ENCODE assay signal across 17 cellular contexts in the genomic region with DNA sequence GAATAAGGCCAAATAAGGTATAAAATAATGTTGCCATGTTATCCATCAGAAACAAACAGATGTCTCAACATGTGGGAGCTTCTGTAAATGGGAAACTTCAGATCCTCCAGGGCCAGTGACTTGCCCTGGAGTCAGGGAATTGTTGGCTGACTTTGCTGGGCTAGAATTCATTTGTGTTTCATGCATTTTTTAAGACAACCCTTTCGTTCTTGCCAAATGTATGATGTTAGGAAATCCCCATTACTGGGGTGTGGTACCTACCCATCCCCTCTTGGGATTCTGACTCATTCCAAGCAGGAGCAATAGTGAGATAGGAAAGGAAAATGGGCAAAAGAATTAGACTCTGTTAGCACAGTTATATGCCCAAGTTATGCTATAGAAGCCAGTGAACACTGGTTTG. TPM values are rescaled to one million over a fixed set of nuclear protein-coding genes. Genes with fewer than 3 reads are reported as not detected.
DNase-seq lines count a peak whose midpoint lies in the region; ATAC-seq and TF ChIP-seq lines count a peak whose summit lies in the region.
"Had no signal": no experiment of that assay in that cellular context is flagged by ENCODE, and none has a peak within 500 bp of the region (broad histone marks: within the 10 kb centered on the region; RNA-seq: fewer than 3 reads in every experiment).

No MANE protein-coding gene starts in this region.

- TF ChIP-seq POLR2A in thyroid gland (IDR thresholded peaks at IDR 0.05), result no peak

- H3K9me3 ChIP-seq in fibroblast of lung (ENCODE audit: control insufficient read depth, insufficient read depth, low read depth, low read length) (peaks cover 2% of the 10 kb centered on the region), thyroid gland (no peaks in the 10 kb centered on the region)

- H3K36me3 ChIP-seq in fibroblast of lung (ENCODE audit: control insufficient read depth, insufficient read depth, low read length) (peaks cover 7% of the 10 kb centered on the region), thyroid gland (no peaks in the 10 kb centered on the region)
- H3K36me3 ChIP-seq: cardiac muscle cell had no signal

- no peaks in the 10 kb centered on the region for H3K4me1 ChIP-seq in fibroblast of lung (ENCODE audit: control insufficient read depth, extremely low read depth, insufficient read depth, low read length)
- H3K4me1 ChIP-seq in thyroid gland, result no peaks in the 10 kb centered on the region
- H3K4me1 ChIP-seq: SJSA1, stomach had no signal

- no peak overlapping the region for H3K4me2 ChIP-seq in fibroblast of lung (ENCODE audit: extremely low read depth, insufficient read depth, low read length)
- H3K4me2 ChIP-seq: smooth muscle cell had no signal

- peak; percentile 72 for DNase-seq in AG09319 (ENCODE audit: extremely low read depth, low read depth)
- peak; percentile 82 for DNase-seq in NCI-H226
- peak; percentile 62 to 90 for DNase-seq in fibroblast of lung (ENCODE audit: low read depth in 2 of 2)
- DNase-seq in myocyte (ENCODE audit: low read depth), result peak; percentile 44
- no peak for DNase-seq in SHP77 (lab: John Stamatoyannopoulos, UW)
- DNase-seq in activated naive CD4-positive, alpha-beta T cell treated with anti-CD3 and anti-CD28 coated beads, Interleukin-2, amount 50 U/mL, for 16 hours, result no peak
- DNase-seq in thyroid gland, result no peak
- DNase-seq: activated gamma-delta T cell treated with Interleukin-2 at 50 U/mL for 16 hours, NCI-H2107, stomach had no signal

- ATAC-seq in GM21390 (IDR thresholded peaks at IDR 0.05; ENCODE audit: unreplicated experiment), result no peak

- no peak overlapping the region for H3K9ac ChIP-seq in fibroblast of lung (ENCODE audit: insufficient read depth, low read length)

- WGBS in thyroid gland, 2 donors, result 47 to 75% methylated on average over 1 of the region's 1 CpG

- H3K27me3 ChIP-seq in fibroblast of lung (ENCODE audit: control insufficient read depth, insufficient read depth, low read length) (no peaks in the 10 kb centered on the region), thyroid gland (no peaks in the 10 kb centered on the region)
- H3K27me3 ChIP-seq: cardiac muscle cell, SJSA1, stomach had no signal

- H3K4me3 ChIP-seq in fibroblast of lung (replicated peaks in 1 of 4; ENCODE audit: control extremely low read depth in 1 of 4, insufficient read depth in 1 of 4, low read depth in 3 of 4, low read length in 4 of 4) (no peak overlapping the region), thyroid gland (replicated peaks in 1 of 3) (no peak overlapping the region)
- H3K4me3 ChIP-seq: cardiac muscle cell, SJSA1, smooth muscle cell, stomach had no signal

- no peak overlapping the region for H3K27ac ChIP-seq in fibroblast of lung (ENCODE audit: insufficient read depth, low read length)
- H3K27ac ChIP-seq in thyroid gland, result no peak overlapping the region
- H3K27ac ChIP-seq: cardiac muscle cell, SJSA1, stomach had no signal

- no peaks in the 10 kb centered on the region for H3K79me2 ChIP-seq in fibroblast of lung (ENCODE audit: control insufficient read depth, insufficient read depth, low read length)

- intact Hi-C loops in thyroid gland (cut with DNase I), result no loop called here

- TF ChIP-seq CTCF in AG09319 (IDR thresholded peaks at IDR 0.05; ENCODE audit: low read depth, low read length), result no peak
- TF ChIP-seq CTCF in fibroblast of lung (conservative IDR thresholded peaks at IDR 0.05 in 1 of 2, IDR thresholded peaks at IDR 0.05 in 1 of 2; ENCODE audit: low read depth in 1 of 2, low read length in 2 of 2), result no peak
- no peak for TF ChIP-seq CTCF in thyroid gland (IDR thresholded peaks at IDR 0.05)

- no peaks in the 10 kb centered on the region for H4K20me1 ChIP-seq in fibroblast of lung (ENCODE audit: control insufficient read depth, extremely low read depth, insufficient read depth, low read length)

- no peak overlapping the region for H2AFZ ChIP-seq in fibroblast of lung (ENCODE audit: low read length)

RNA-seq across cellular contexts. Expression of gene CCDC195, which starts 38.0 kb away (rescaled TPM):
- not detected in 2 replicates for total RNA-seq in fibroblast of lung
- not detected in 2 replicates for polyA plus RNA-seq in fibroblast of lung
- polyA plus RNA-seq in fibroblast of lung (2012), result not detected in 2 replicates
- polyA minus RNA-seq in fibroblast of lung (ENCODE audit: low replicate concordance), result not detected in 2 replicates
- total RNA-seq in myocyte, result 3.6 TPM in 1 of 2 replicates, not detected in the other
- polyA plus RNA-seq in myocyte (2012), result 0.33 TPM
- total RNA-seq in thyroid gland, result not detected
- total RNA-seq: activated CD8-positive, alpha-beta memory T cell treated with anti-CD3 and anti-CD28 coated beads for 36 hours; cardiac muscle cell; lower leg skin; SJSA1; smooth muscle cell; stomach had no signal
- polyA plus RNA-seq: cardiac muscle cell, neural cell, smooth muscle cell, stomach had no signal

Comparison
In these comparisons a context has a peak if more than half of its experiments do, and no peak if none do; other contexts are left out.
1. DNase-seq: peak in AG09319 (single experiment), NCI-H226 (single experiment), fibroblast of lung (2 of 2) and myocyte (single experiment); none in SHP77 (0 of 2), activated naive CD4-positive, alpha-beta T cell treated with anti-CD3 and anti-CD28 coated beads, Interleukin-2, amount 50 U/mL, for 16 hours (single experiment) and thyroid gland (0 of 2).